In the genomic region with DNA sequence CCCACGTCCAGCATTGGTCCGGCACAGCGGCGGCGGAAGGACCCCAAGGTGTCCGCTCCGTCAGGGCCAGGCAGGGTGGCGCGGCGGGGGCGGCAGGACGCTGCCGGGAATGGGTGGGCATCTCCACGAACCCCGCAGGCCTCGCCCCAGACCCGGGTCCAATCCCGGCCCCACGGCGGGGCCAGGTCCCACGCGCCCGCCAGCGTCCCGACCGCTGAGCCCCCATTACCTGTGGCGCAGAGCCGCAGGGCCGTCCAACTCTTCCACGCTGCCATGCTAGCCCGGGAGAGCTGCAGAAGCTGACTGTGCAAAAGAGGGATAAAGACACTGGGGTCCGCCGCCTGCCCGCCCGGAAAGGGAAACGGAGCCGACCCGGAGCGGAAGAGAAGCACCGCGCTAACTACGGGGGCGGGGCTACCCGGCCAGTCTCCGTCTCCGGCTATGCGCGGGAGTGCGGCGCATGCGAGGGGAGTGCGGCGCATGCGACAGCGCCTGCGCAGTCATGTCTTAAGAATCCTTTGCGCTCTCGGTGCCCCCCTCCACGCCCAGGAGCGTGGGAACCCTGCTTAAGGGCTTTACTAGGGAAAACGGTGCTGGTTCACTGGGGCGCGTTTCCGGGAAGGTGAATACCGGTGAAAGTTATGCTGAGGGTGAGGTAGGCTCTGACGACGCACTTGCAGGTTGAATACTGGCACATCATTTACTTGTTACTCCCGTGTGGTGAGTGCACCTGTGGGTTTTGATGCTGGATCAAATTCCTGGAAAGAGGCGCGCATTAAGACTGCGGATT, we compare ENCODE assay signal across 8 cellular contexts. TPM values are rescaled to one million over a fixed set of nuclear protein-coding genes. Genes with fewer than 3 reads are reported as not detected.
DNase-seq lines count a peak whose midpoint lies in the region; ATAC-seq and TF ChIP-seq lines count a peak whose summit lies in the region.

A gene with protein sequence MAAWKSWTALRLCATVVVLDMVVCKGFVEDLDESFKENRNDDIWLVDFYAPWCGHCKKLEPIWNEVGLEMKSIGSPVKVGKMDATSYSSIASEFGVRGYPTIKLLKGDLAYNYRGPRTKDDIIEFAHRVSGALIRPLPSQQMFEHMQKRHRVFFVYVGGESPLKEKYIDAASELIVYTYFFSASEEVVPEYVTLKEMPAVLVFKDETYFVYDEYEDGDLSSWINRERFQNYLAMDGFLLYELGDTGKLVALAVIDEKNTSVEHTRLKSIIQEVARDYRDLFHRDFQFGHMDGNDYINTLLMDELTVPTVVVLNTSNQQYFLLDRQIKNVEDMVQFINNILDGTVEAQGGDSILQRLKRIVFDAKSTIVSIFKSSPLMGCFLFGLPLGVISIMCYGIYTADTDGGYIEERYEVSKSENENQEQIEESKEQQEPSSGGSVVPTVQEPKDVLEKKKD (minus strand): TSS at position 402 of the 790 bp plus-strand sequence. CDS start 127 bp downstream, at position 275.

- no peaks in the 10 kb centered on the region for H3K27me3 ChIP-seq in BE2C

- no peak for TF ChIP-seq CTCF in BE2C (IDR thresholded peaks at IDR 0.05; ENCODE audit: low read depth, low read length)
- TF ChIP-seq CTCF in coronary artery (IDR thresholded peaks at IDR 0.05), result no peak

- no peaks in the 10 kb centered on the region for H3K9me3 ChIP-seq in BE2C

- peaks cover 6% of the 10 kb centered on the region; the same call in 1 of the 2 replicates for H3K36me3 ChIP-seq in BE2C

- H3K27ac ChIP-seq in coronary artery, result peak within 1 kb of the TSS; percentile 85 to 88

- peak; percentile 95 for ATAC-seq in HG03460 (IDR thresholded peaks at IDR 0.05; ENCODE audit: unreplicated experiment)
- peak; percentile 99 for ATAC-seq in left colon

- H3K4me3 ChIP-seq in BE2C (ENCODE audit: low read depth, low read length), result peak within 1 kb of the TSS; percentile 81
- peak within 1 kb of the TSS; percentile 98 for H3K4me3 ChIP-seq in coronary artery

- DNase-seq in BE2C (peak; percentile 90), GM19240 (ENCODE audit: insufficient read length, low spot score) (peak; percentile 70), NCI-H526 (lab: John Stamatoyannopoulos, UW) (peak; percentile 90 to 98), coronary artery (ENCODE audit: low spot score) (peak; percentile 91), left colon (peak; percentile 91 to 95)
- peak; percentile 94 for DNase-seq in activated CD4-positive, alpha-beta T cell treated with anti-CD3 and anti-CD28 coated beads for 48 hours
- DNase-seq in stimulated activated CD4-positive, alpha-beta T cell treated with anti-CD3 and anti-CD28 coated beads, Interleukin-1b, Interleukin-23, amount 100 ng/mL, for 48 hours, result peak; percentile 91

- H3K4me1 ChIP-seq in BE2C, result no peaks in the 10 kb centered on the region

- intact Hi-C loops in left colon (cut with DNase I, micrococcal nuclease), result no loop called here

RNA-seq across cellular contexts. Expression of the gene that starts here (rescaled TPM):
- 13.8 TPM for polyA plus RNA-seq in BE2C (2012; ENCODE audit: insufficient read depth, insufficient read length, low read depth)
- total RNA-seq in left colon, result 10 to 100 TPM; 26.4 to 32.6 TPM

Comparison
In these comparisons a context has a peak if more than half of its experiments do, and no peak if none do; other contexts are left out.
1. Peak in every context shown above with its lines: DNase-seq, ATAC-seq, H3K4me3 ChIP-seq and H3K27ac ChIP-seq.